In the genomic region with DNA sequence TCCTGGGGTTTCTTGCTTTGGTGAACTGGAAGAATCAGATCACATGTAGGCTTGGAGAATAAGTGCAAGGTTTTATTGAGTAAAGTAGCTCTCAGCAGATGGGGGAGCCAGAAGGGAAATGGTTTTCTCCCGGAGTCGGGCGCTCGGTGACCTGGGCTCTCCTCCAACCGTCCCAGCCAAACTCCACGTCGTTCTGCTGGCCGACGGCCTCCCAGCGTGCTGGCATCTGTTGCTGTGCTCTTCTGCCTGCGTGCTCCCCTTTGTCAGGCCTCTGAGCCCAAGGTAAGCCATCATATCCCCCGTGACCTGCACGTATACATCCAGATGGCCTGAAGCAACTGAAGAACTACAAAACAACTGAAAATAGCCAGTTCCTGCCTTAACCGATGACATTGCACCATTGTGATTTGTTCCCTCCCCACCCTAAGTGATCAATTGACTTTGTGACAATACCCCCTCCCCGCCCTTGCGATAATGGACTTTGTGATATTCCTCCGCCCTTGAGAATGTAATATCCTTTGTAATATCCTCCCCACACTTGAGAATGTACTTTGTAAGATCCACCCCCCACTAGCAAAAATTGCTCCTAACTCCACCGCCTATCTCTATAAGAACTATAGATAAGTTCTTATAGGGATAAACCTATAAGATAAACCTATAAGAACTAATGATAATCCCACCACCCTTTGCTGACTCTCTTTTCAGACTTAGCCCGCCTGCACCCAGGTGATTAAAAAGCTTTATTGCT, we compare ENCODE assay signal across 21 cellular contexts.
A peak's percentile ranks its signal among the peaks of the same experiment; 100 is the strongest.
DNase-seq lines count a peak whose midpoint lies in the region; ATAC-seq and TF ChIP-seq lines count a peak whose summit lies in the region.
"Had no signal": no experiment of that assay in that cellular context is flagged by ENCODE, and none has a peak within 500 bp of the region (broad histone marks: within the 10 kb centered on the region; RNA-seq: fewer than 3 reads in every experiment).

No MANE protein-coding gene starts in this region.

- no peak for ATAC-seq in stimulated activated memory B cell treated with anti-CD40 and anti-IgM and Interleukin-4, amounts not matched to agents 10 μg/mL and 1 μg/mL and 100 μg/mL, for 72 hours
- no peak for ATAC-seq in T-helper 17 cell
- ATAC-seq: T-cell had no signal

- DNase-seq in NCI-H524 (lab: John Stamatoyannopoulos, UW) (peak; percentile 44 to 74), cerebellar nuclear complex (lab: John Stamatoyannopoulos, UW) (peak; percentile 51 to 86), substantia nigra (lab: John Stamatoyannopoulos, UW) (peak in 26 of 49 donors; percentile 2 to 81 (median 26)), T-helper 17 cell (no peak), COLO829 (ENCODE audit: low spot score) (no peak)
- DNase-seq: ACHN, AML-193, COR-L47, DMS153, GOT3, KBM-7, NCI-H1105 treated with DMSO at 0.1 percent for 48 hours, NCI-H187, NCI-H2107, NCI-H345, SHP77 treated with DMSO at 0.1 percent for 48 hours, SK-N-SH, T-cell had no signal

- no peak overlapping the region for H3K27ac Mint-ChIP-seq in stimulated activated memory B cell treated with anti-CD40 and anti-IgM and Interleukin-4, amounts not matched to agents 10 μg/mL and 1 μg/mL and 100 μg/mL, for 72 hours
- no peak overlapping the region for H3K27ac Mint-ChIP-seq in T-helper 17 cell
- H3K27ac Mint-ChIP-seq: T-cell had no signal

- H3K36me3 ChIP-seq in Loucy (ENCODE audit: insufficient read depth, low read length) = peaks cover 3% of the 10 kb centered on the region; the same call in 1 of the 2 replicates

- H2AFZ ChIP-seq in Loucy (ENCODE audit: low read length) = no peak overlapping the region

- peaks cover 14% of the 10 kb centered on the region for H3K9me3 ChIP-seq in Loucy (ENCODE audit: insufficient read depth, low read depth, low read length)
- H3K9me3 ChIP-seq in T-helper 17 cell (ENCODE audit: control insufficient read depth, low read length, poor library complexity, severe bottlenecking) = no peaks in the 10 kb centered on the region
- H3K9me3 ChIP-seq: SK-N-SH had no signal

- peak overlapping the region; percentile 39 for H3K4me2 ChIP-seq in Loucy (ENCODE audit: low read depth, low read length, poor library complexity, severe bottlenecking)
- H3K4me2 ChIP-seq: SK-N-SH had no signal

- H3F3A ChIP-seq in Loucy (ENCODE audit: low read depth) = 0 out of 2 replicates have a peak, but pooled peaks cover 4% of the 10 kb centered on the region

- peaks cover 12% of the 10 kb centered on the region; the same call in 1 of the 2 replicates for H3K79me2 ChIP-seq in Loucy (ENCODE audit: insufficient read depth, low read length)

- TF ChIP-seq CTCF in Loucy (conservative IDR thresholded peaks at IDR 0.05; ENCODE audit: low read length) = no peak

- peaks cover 33% of the 10 kb centered on the region for H3K4me1 Mint-ChIP-seq in stimulated activated memory B cell treated with anti-CD40 and anti-IgM and Interleukin-4, amounts not matched to agents 10 μg/mL and 1 μg/mL and 100 μg/mL, for 72 hours
- peaks cover 2% of the 10 kb centered on the region for H3K4me1 Mint-ChIP-seq in T-helper 17 cell

- peaks cover 43% of the 10 kb centered on the region for H3K4me1 ChIP-seq in Loucy (ENCODE audit: insufficient read depth, low read length, poor library complexity, severe bottlenecking)

- H3K9me3 Mint-ChIP-seq in stimulated activated memory B cell treated with anti-CD40 and anti-IgM and Interleukin-4, amounts not matched to agents 10 μg/mL and 1 μg/mL and 100 μg/mL, for 72 hours = no peaks in the 10 kb centered on the region

- H3K4me3 Mint-ChIP-seq in stimulated activated memory B cell treated with anti-CD40 and anti-IgM and Interleukin-4, amounts not matched to agents 10 μg/mL and 1 μg/mL and 100 μg/mL, for 72 hours = no peak overlapping the region
- H3K4me3 Mint-ChIP-seq in T-helper 17 cell = no peak overlapping the region
- H3K4me3 Mint-ChIP-seq: T-cell had no signal

- H3K27ac ChIP-seq in substantia nigra (ENCODE audit: low read depth, low read length, poor library complexity, severe bottlenecking) = no peak overlapping the region

- H3K9ac ChIP-seq in Loucy (ENCODE audit: low read depth, low read length, poor library complexity, severe bottlenecking) = peak overlapping the region; percentile 3
- H3K9ac ChIP-seq: SK-N-SH had no signal

- H3K27me3 ChIP-seq in Loucy (ENCODE audit: insufficient read depth, low read length, poor library complexity, severe bottlenecking) = no peaks in the 10 kb centered on the region

- no peaks in the 10 kb centered on the region for H3K9me2 ChIP-seq in Loucy (replicated peaks; ENCODE audit: low read depth, low read length)
- H3K9me2 ChIP-seq: SK-N-SH had no signal

- no peak overlapping the region for H3K4me3 ChIP-seq in Loucy (ENCODE audit: low read length, poor library complexity, severe bottlenecking)
- H3K4me3 ChIP-seq: GM12878 had no signal

- H3K36me3 Mint-ChIP-seq in stimulated activated memory B cell treated with anti-CD40 and anti-IgM and Interleukin-4, amounts not matched to agents 10 μg/mL and 1 μg/mL and 100 μg/mL, for 72 hours = peaks cover 31% of the 10 kb centered on the region
- peaks cover 2% of the 10 kb centered on the region for H3K36me3 Mint-ChIP-seq in T-helper 17 cell (ENCODE audit: low read depth)

- H4K20me1 ChIP-seq in Loucy (ENCODE audit: insufficient read depth, low read length, poor library complexity, severe bottlenecking) = no peaks in the 10 kb centered on the region

- H3K27me3 Mint-ChIP-seq in stimulated activated memory B cell treated with anti-CD40 and anti-IgM and Interleukin-4, amounts not matched to agents 10 μg/mL and 1 μg/mL and 100 μg/mL, for 72 hours = no peaks in the 10 kb centered on the region
- H3K27me3 Mint-ChIP-seq in T-helper 17 cell = no peaks in the 10 kb centered on the region
- H3K27me3 Mint-ChIP-seq: T-cell had no signal

Comparison
In these comparisons a context has a peak if more than half of its experiments do, and no peak if none do; other contexts are left out.
1. DNase-seq: peak in NCI-H524 (2 of 2), cerebellar nuclear complex (2 of 2) and substantia nigra (26 of 49); none in T-helper 17 cell (0 of 3) and COLO829 (single experiment).